ENCODE assay signal across 29 cellular contexts in the genomic region with DNA sequence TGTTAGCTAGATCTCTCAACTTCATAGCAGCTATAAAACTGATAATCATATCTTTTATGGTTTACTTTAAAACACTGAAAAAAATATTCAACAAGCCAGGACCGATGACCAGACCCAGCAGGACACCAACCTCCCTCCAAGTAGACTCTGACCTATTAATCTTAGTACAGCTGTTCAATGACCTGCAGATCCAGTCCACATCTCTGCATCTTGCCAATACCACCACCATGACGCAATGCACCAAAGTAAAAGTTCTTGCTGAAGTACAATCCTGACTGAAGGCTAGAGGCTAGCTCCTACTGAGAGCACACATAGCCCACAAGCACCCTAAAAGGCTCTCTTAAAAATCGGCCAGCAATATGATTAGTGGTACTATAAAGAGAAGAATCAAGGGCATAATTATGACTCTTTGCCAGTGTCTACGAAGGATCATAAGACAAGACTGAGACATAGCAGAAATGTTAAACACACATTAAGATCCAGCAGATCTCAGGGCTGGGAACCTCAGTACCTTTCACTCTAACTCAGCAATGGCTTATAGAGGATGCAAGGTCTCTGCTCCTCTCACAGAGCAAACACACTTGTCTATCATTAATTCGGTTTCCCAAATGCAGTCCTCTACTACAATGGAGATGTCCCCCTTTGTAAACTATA. TPM values are rescaled to one million over a fixed set of nuclear protein-coding genes. Genes with fewer than 3 reads are reported as not detected.
DNase-seq lines count a peak whose midpoint lies in the region; ATAC-seq, FAIRE-seq and TF ChIP-seq lines count a peak whose summit lies in the region.
"Had no signal": no experiment of that assay in that cellular context is flagged by ENCODE, and none has a peak within 500 bp of the region (broad histone marks: within the 10 kb centered on the region; RNA-seq: fewer than 3 reads in every experiment).

No MANE protein-coding gene starts in this region.

- POLR2A ChIA-PET in activated CD8-positive, alpha-beta T cell treated with anti-CD3 and anti-CD28 coated beads for 36 hours (lab: Charles Lee), result no interaction called here
- POLR2A ChIA-PET in activated CD8-positive, alpha-beta T cell treated with anti-CD3 and anti-CD28 coated beads, Interleukin-2, amount 10 ng/mL, durations not matched to agents 7 days and 5 days (lab: Charles Lee), result interaction anchor here (1.0 kb wide), 1 partner anchor 8 kb away, joined by 3 read pairs; no protein-coding TSS in a partner anchor

- peaks cover 65% of the 10 kb centered on the region for H3K4me1 Mint-ChIP-seq in activated CD8-positive, alpha-beta T cell treated with anti-CD3 and anti-CD28 coated beads for 36 hours (ENCODE audit: low read depth)
- H3K4me1 Mint-ChIP-seq in activated CD8-positive, alpha-beta T cell treated with anti-CD3 and anti-CD28 coated beads, Interleukin-2, amount 10 ng/mL, durations not matched to agents 7 days and 5 days (ENCODE audit: low read depth), result peaks cover 55% of the 10 kb centered on the region
- peaks cover 59% of the 10 kb centered on the region for H3K4me1 Mint-ChIP-seq in activated naive CD8-positive, alpha-beta T cell treated with anti-CD3 and anti-CD28 coated beads for 36 hours

- no peak for ATAC-seq in activated CD8-positive, alpha-beta T cell treated with anti-CD3 and anti-CD28 coated beads for 36 hours
- ATAC-seq in activated CD8-positive, alpha-beta T cell treated with anti-CD3 and anti-CD28 coated beads, Interleukin-2, amount 10 ng/mL, durations not matched to agents 7 days and 5 days, result no peak
- ATAC-seq in left lobe of liver, result peak; percentile 94
- no peak for ATAC-seq in GM21737 (IDR thresholded peaks at IDR 0.05; ENCODE audit: unreplicated experiment)
- no peak for ATAC-seq in HG03135 (IDR thresholded peaks at IDR 0.05; ENCODE audit: unreplicated experiment)
- ATAC-seq: heart right ventricle, left lung, Panc1 had no signal

- FAIRE-seq in small intestine (lab: Jason Lieb, UNC), result no peak
- FAIRE-seq: bronchial epithelial cell had no signal

- H3K4me3 ChIP-seq in small intestine (ENCODE audit: low read depth in 1 of 2, low read length in 2 of 2), result no peak overlapping the region
- H3K4me3 ChIP-seq: heart right ventricle, left lung, smooth muscle cell, tibial artery had no signal

- CTCF ChIA-PET in activated CD8-positive, alpha-beta T cell treated with anti-CD3 and anti-CD28 coated beads for 36 hours (lab: Charles Lee), result interaction anchor here (0.9 kb wide), 1 partner anchor 14 kb away, joined by 3 read pairs; no protein-coding TSS in a partner anchor
- CTCF ChIA-PET in activated CD8-positive, alpha-beta T cell treated with anti-CD3 and anti-CD28 coated beads, Interleukin-2, amount 10 ng/mL, durations not matched to agents 7 days and 5 days (lab: Charles Lee), result interaction anchor here (1.8 kb wide), 1 partner anchor 76 kb away, joined by 7 read pairs; no protein-coding TSS in a partner anchor

- no peak for TF ChIP-seq CTCF in activated CD8-positive, alpha-beta T cell treated with anti-CD3 and anti-CD28 coated beads for 36 hours (IDR thresholded peaks at IDR 0.05)

- peaks cover 40% of the 10 kb centered on the region for H3K36me3 Mint-ChIP-seq in activated CD8-positive, alpha-beta T cell treated with anti-CD3 and anti-CD28 coated beads for 36 hours (ENCODE audit: low read depth)
- peaks cover 44% of the 10 kb centered on the region for H3K36me3 Mint-ChIP-seq in activated CD8-positive, alpha-beta T cell treated with anti-CD3 and anti-CD28 coated beads, Interleukin-2, amount 10 ng/mL, durations not matched to agents 7 days and 5 days (ENCODE audit: low read depth)
- H3K36me3 Mint-ChIP-seq in activated naive CD8-positive, alpha-beta T cell treated with anti-CD3 and anti-CD28 coated beads for 36 hours, result peaks cover 48% of the 10 kb centered on the region

- 49 to 71% (median 70%) methylated on average over 5 of the region's 5 CpGs for WGBS in small intestine, 3 donors

- H3K27ac ChIP-seq in small intestine (ENCODE audit: low read depth in 1 of 2, low read length in 1 of 2), result peak overlapping the region in 1 of 2 donors; percentile 50
- H3K27ac ChIP-seq: heart right ventricle, HL-60, left lung, tibial artery had no signal

- H3K9me3 ChIP-seq in small intestine (ENCODE audit: control insufficient read depth, low read depth), result no peaks in the 10 kb centered on the region
- H3K9me3 ChIP-seq: Caco-2, heart right ventricle, left lung, tibial artery had no signal

- H3K27me3 ChIP-seq in small intestine (ENCODE audit: control insufficient read depth in 2 of 2, insufficient read depth in 2 of 2, low read length in 2 of 2), result no peaks in the 10 kb centered on the region
- H3K27me3 ChIP-seq: tibial artery had no signal

- no peak overlapping the region for H3K4me3 Mint-ChIP-seq in activated CD8-positive, alpha-beta T cell treated with anti-CD3 and anti-CD28 coated beads for 36 hours
- H3K4me3 Mint-ChIP-seq in activated CD8-positive, alpha-beta T cell treated with anti-CD3 and anti-CD28 coated beads, Interleukin-2, amount 10 ng/mL, durations not matched to agents 7 days and 5 days, result no peak overlapping the region
- H3K4me3 Mint-ChIP-seq in activated naive CD8-positive, alpha-beta T cell treated with anti-CD3 and anti-CD28 coated beads for 36 hours, result no peak overlapping the region
- H3K4me3 Mint-ChIP-seq: neural crest cell had no signal

- H3K9me3 Mint-ChIP-seq in activated CD8-positive, alpha-beta T cell treated with anti-CD3 and anti-CD28 coated beads for 36 hours, result no peaks in the 10 kb centered on the region
- no peaks in the 10 kb centered on the region for H3K9me3 Mint-ChIP-seq in activated CD8-positive, alpha-beta T cell treated with anti-CD3 and anti-CD28 coated beads, Interleukin-2, amount 10 ng/mL, durations not matched to agents 7 days and 5 days (ENCODE audit: insufficient read depth)
- no peaks in the 10 kb centered on the region for H3K9me3 Mint-ChIP-seq in activated naive CD8-positive, alpha-beta T cell treated with anti-CD3 and anti-CD28 coated beads for 36 hours
- H3K9me3 Mint-ChIP-seq: activated T-helper 2 cell treated with anti-CD3 and anti-CD28 coated beads, Interferon-gamma antibody, Interleukin-2, Interleukin-4, amounts not matched to agents 10 μg/mL and 5 μg/mL and 100 μg/mL, durations not matched to agents 14 hours and 24 hours and 36 hours; neural crest cell had no signal

- intact Hi-C loops in activated CD8-positive, alpha-beta T cell treated with anti-CD3 and anti-CD28 coated beads for 36 hours (cut with micrococcal nuclease), result no loop called here

- peaks cover 0 to 4% of the 10 kb centered on the region in 2 donors for H3K36me3 ChIP-seq in small intestine (ENCODE audit: control insufficient read depth in 2 of 2, insufficient read depth in 2 of 2, low read length in 2 of 2)
- H3K36me3 ChIP-seq: tibial artery had no signal

- no peak for DNase-seq in activated CD8-positive, alpha-beta T cell treated with anti-CD3 and anti-CD28 coated beads for 36 hours
- no peak for DNase-seq in activated CD8-positive, alpha-beta T cell treated with anti-CD3 and anti-CD28 coated beads, Interleukin-2, amount 10 ng/mL, durations not matched to agents 7 days and 5 days
- DNase-seq in activated naive CD8-positive, alpha-beta T cell treated with anti-CD3 and anti-CD28 coated beads for 36 hours, result no peak
- DNase-seq in left lobe of liver (ENCODE audit: low spot score), result peak; percentile 74
- peak; percentile 74 for DNase-seq in small intestine
- no peak for DNase-seq in HCEC 1CT
- DNase-seq: 8988T; activated CD4-positive, alpha-beta T cell treated with anti-CD3 and anti-CD28 coated beads for 4 hours; AML-193; Caco-2; DND-41; GOT3; heart right ventricle; left lung; midbrain; NCI-H1417 treated with DMSO at 0.1 percent for 48 hours; NK-92 treated with Interleukin-12 subunit alpha and Interleukin-12 subunit beta, amount 100 ng/mL, for 24 hours; SIG-M5; stimulated activated CD4-positive, alpha-beta T cell treated with anti-CD3 and anti-CD28 coated beads, Interleukin-2, amount 100 ng/mL, for 48 hours; stimulated activated naive CD4-positive, alpha-beta T cell treated with Interleukin-2 at 50 U/mL for 16 hours; tibial artery had no signal

- no peaks in the 10 kb centered on the region for H3K4me1 ChIP-seq in small intestine (ENCODE audit: control insufficient read depth in 2 of 2, insufficient read depth in 1 of 2, low read depth in 1 of 2, low read length in 1 of 2)
- H3K4me1 ChIP-seq: Caco-2 had no signal

- H3K27me3 Mint-ChIP-seq in activated CD8-positive, alpha-beta T cell treated with anti-CD3 and anti-CD28 coated beads for 36 hours, result no peaks in the 10 kb centered on the region
- H3K27me3 Mint-ChIP-seq in activated CD8-positive, alpha-beta T cell treated with anti-CD3 and anti-CD28 coated beads, Interleukin-2, amount 10 ng/mL, durations not matched to agents 7 days and 5 days (ENCODE audit: low read depth), result no peaks in the 10 kb centered on the region
- H3K27me3 Mint-ChIP-seq in activated naive CD8-positive, alpha-beta T cell treated with anti-CD3 and anti-CD28 coated beads for 36 hours, result no peaks in the 10 kb centered on the region

- peak overlapping the region; percentile 12 for H3K27ac Mint-ChIP-seq in activated CD8-positive, alpha-beta T cell treated with anti-CD3 and anti-CD28 coated beads for 36 hours
- H3K27ac Mint-ChIP-seq in activated CD8-positive, alpha-beta T cell treated with anti-CD3 and anti-CD28 coated beads, Interleukin-2, amount 10 ng/mL, durations not matched to agents 7 days and 5 days, result no peak overlapping the region
- peak overlapping the region; percentile 58 for H3K27ac Mint-ChIP-seq in activated naive CD8-positive, alpha-beta T cell treated with anti-CD3 and anti-CD28 coated beads for 36 hours
- H3K27ac Mint-ChIP-seq: activated T-helper 2 cell treated with anti-CD3 and anti-CD28 coated beads, Interferon-gamma antibody, Interleukin-2, Interleukin-4, amounts not matched to agents 10 μg/mL and 5 μg/mL and 100 μg/mL, durations not matched to agents 14 hours and 24 hours and 36 hours had no signal

RNA-seq across cellular contexts. Expression of a gene that starts 7.6 kb away (rescaled TPM):
- total RNA-seq in activated CD8-positive, alpha-beta T cell treated with anti-CD3 and anti-CD28 coated beads for 36 hours, result 10 to 100 TPM; 37.1 to 39.9 TPM
- 10 to 100 TPM; 40.8 to 41.3 TPM for total RNA-seq in activated CD8-positive, alpha-beta T cell treated with anti-CD3 and anti-CD28 coated beads, Interleukin-2, amount 10 ng/mL, durations not matched to agents 7 days and 5 days
- 10 to 100 TPM; 38.8 to 41.4 TPM for total RNA-seq in activated naive CD8-positive, alpha-beta T cell treated with anti-CD3 and anti-CD28 coated beads for 36 hours
- total RNA-seq in left lobe of liver, result 20.3 TPM
- polyA plus RNA-seq in small intestine, result 10 to 100 TPM; 13.0 to 18.1 (median 16.5) TPM

Comparison
In these comparisons a context has a peak if more than half of its experiments do, and no peak if none do; other contexts are left out.
1. DNase-seq: peak in left lobe of liver (single experiment) and small intestine (single experiment); none in activated CD8-positive, alpha-beta T cell treated with anti-CD3 and anti-CD28 coated beads for 36 hours (single experiment), activated CD8-positive, alpha-beta T cell treated with anti-CD3 and anti-CD28 coated beads, Interleukin-2, amount 10 ng/mL, durations not matched to agents 7 days and 5 days (single experiment), activated naive CD8-positive, alpha-beta T cell treated with anti-CD3 and anti-CD28 coated beads for 36 hours (single experiment) and HCEC 1CT (single experiment).